In genomic region chr14:61102549-61103466, GRCh38 we compare ENCODE assay signal across 11 cellular contexts.
DNase-seq lines count a peak whose midpoint lies in the region; ATAC-seq and TF ChIP-seq lines count a peak whose summit lies in the region.
"Had no signal": no experiment of that assay in that cellular context is flagged by ENCODE, and none has a peak within 500 bp of the region (broad histone marks: within the 10 kb centered on the region; RNA-seq: fewer than 3 reads in every experiment).

No MANE protein-coding gene starts in this region.

- peak overlapping the region in 2 of 3 donors; percentile 2 to 52 for H3K9ac ChIP-seq in skeletal muscle tissue (ENCODE audit: low read depth in 1 of 3, low read length in 3 of 3)

- H3K27ac Mint-ChIP-seq in endothelial cell (ENCODE audit: unreplicated experiment): peak overlapping the region; percentile 52

- no peak overlapping the region for H3K4me3 Mint-ChIP-seq in endothelial cell (ENCODE audit: unreplicated experiment)

- H3K27me3 ChIP-seq in skeletal muscle tissue (ENCODE audit: control insufficient read depth in 3 of 3, insufficient read depth in 3 of 3, low read length in 3 of 3): no peaks in the 10 kb centered on the region

- peaks cover 4% of the 10 kb centered on the region for H3K36me3 Mint-ChIP-seq in endothelial cell (ENCODE audit: low read depth, unreplicated experiment)

- ATAC-seq in GM19324 (IDR thresholded peaks at IDR 0.05; ENCODE audit: low FRiP score, unreplicated experiment): no peak

- DNase-seq in DMS53 (lab: John Stamatoyannopoulos, UW) (peak; percentile 16), DMS53 treated with DMSO at 0.1 percent for 48 hours (lab: John Stamatoyannopoulos, UW; ENCODE audit: unreplicated experiment) (no peak), NCI-H2029 treated with DMSO at 0.1 percent for 48 hours (lab: John Stamatoyannopoulos, UW) (peak; percentile 100), endothelial cell (ENCODE audit: low spot score) (no peak), HPDE6-E6E7 (ENCODE audit: extremely low spot score) (no peak), NCI-H1417 treated with DMSO at 0.1 percent for 48 hours (lab: John Stamatoyannopoulos, UW) (no peak)
- DNase-seq: NCI-H524, occipital lobe had no signal

- H3K4me3 ChIP-seq in skeletal muscle tissue (ENCODE audit: low read length in 3 of 3): peak overlapping the region in 1 of 3 donors; percentile 8

- peaks cover 17% of the 10 kb centered on the region for H3K4me1 Mint-ChIP-seq in endothelial cell (ENCODE audit: unreplicated experiment)

- no peaks in the 10 kb centered on the region for H3K36me3 ChIP-seq in skeletal muscle tissue (ENCODE audit: control insufficient read depth in 3 of 3, insufficient read depth in 3 of 3, low read length in 3 of 3)

- H3K9me3 Mint-ChIP-seq in endothelial cell (ENCODE audit: unreplicated experiment): peaks cover 4% of the 10 kb centered on the region

- H3K27me3 Mint-ChIP-seq in endothelial cell (ENCODE audit: unreplicated experiment): peaks cover 7% of the 10 kb centered on the region

- no peak for TF ChIP-seq CTCF in endothelial cell (IDR thresholded peaks at IDR 0.05; ENCODE audit: unreplicated experiment)

- H3K9me3 ChIP-seq in skeletal muscle tissue (ENCODE audit: control insufficient read depth in 3 of 3, low read length in 3 of 3): no peaks in the 10 kb centered on the region

- H3K27ac ChIP-seq in skeletal muscle tissue (ENCODE audit: low read depth, low read length): peak overlapping the region; percentile 80
- H3K27ac ChIP-seq: 22Rv1 had no signal

- H3K4me1 ChIP-seq in skeletal muscle tissue (ENCODE audit: control insufficient read depth in 3 of 3, insufficient read depth in 3 of 3, low read length in 3 of 3): peaks cover 44 to 46% (median 45%) of the 10 kb centered on the region in 3 donors

Comparison
In these comparisons a context has a peak if more than half of its experiments do, and no peak if none do; other contexts are left out.
1. DNase-seq: peak in DMS53 (single experiment) and NCI-H2029 treated with DMSO at 0.1 percent for 48 hours (single experiment); none in DMS53 treated with DMSO at 0.1 percent for 48 hours (single experiment), endothelial cell (single experiment), HPDE6-E6E7 (single experiment) and NCI-H1417 treated with DMSO at 0.1 percent for 48 hours (single experiment).